15 cellular contexts compared by ENCODE assay signal in genomic region chr4:13701937-13702446, GRCh38.
DNase-seq lines count a peak whose midpoint lies in the region; ATAC-seq and TF ChIP-seq lines count a peak whose summit lies in the region.
"Had no signal": no experiment of that assay in that cellular context is flagged by ENCODE, and none has a peak within 500 bp of the region (broad histone marks: within the 10 kb centered on the region; RNA-seq: fewer than 3 reads in every experiment).

No MANE protein-coding gene starts in this region.

- no peak for TF ChIP-seq CTCF in choroid plexus epithelial cell (conservative IDR thresholded peaks at IDR 0.05; ENCODE audit: low read depth, low read length)

- peaks cover 12% of the 10 kb centered on the region for H3K4me1 Mint-ChIP-seq in stimulated activated memory B cell treated with anti-CD40 and anti-IgM and Interleukin-4, amounts not matched to agents 10 μg/mL and 1 μg/mL and 100 μg/mL, for 72 hours

- peak; percentile 17 for DNase-seq in DMS53 treated with DMSO at 0.1 percent for 48 hours (lab: John Stamatoyannopoulos, UW; ENCODE audit: unreplicated experiment)
- DNase-seq in NOMO-1 (lab: John Stamatoyannopoulos, UW; ENCODE audit: unreplicated experiment in 2 of 2), result peak; percentile 72 to 79
- peak; percentile 58 for DNase-seq in choroid plexus epithelial cell (ENCODE audit: low read depth)
- DNase-seq in mucosa of gallbladder (ENCODE audit: low spot score), result peak; percentile 31
- no peak for DNase-seq in iPS-NIHi7 (ENCODE audit: extremely low spot score)
- no peak for DNase-seq in SHP77 treated with DMSO at 0.1 percent for 48 hours (lab: John Stamatoyannopoulos, UW)
- no peak for DNase-seq in activated CD4-positive, CD25-positive, alpha-beta regulatory T cell (lab: John Stamatoyannopoulos, UW)
- DNase-seq: activated naive CD4-positive, alpha-beta T cell; DMS 273 treated with DMSO at 0.1 percent for 48 hours; effector CD8-positive, alpha-beta T cell; NCI-H1048; nucleus accumbens; stimulated activated CD4-positive, alpha-beta T cell treated with anti-CD3 and anti-CD28 coated beads, Interleukin-4, amount 100 ng/mL, for 4 hours had no signal

- H3K4me3 Mint-ChIP-seq in stimulated activated memory B cell treated with anti-CD40 and anti-IgM and Interleukin-4, amounts not matched to agents 10 μg/mL and 1 μg/mL and 100 μg/mL, for 72 hours, result no peak overlapping the region

- H3K27ac Mint-ChIP-seq in stimulated activated memory B cell treated with anti-CD40 and anti-IgM and Interleukin-4, amounts not matched to agents 10 μg/mL and 1 μg/mL and 100 μg/mL, for 72 hours, result no peak overlapping the region

- H3K27me3 Mint-ChIP-seq in stimulated activated memory B cell treated with anti-CD40 and anti-IgM and Interleukin-4, amounts not matched to agents 10 μg/mL and 1 μg/mL and 100 μg/mL, for 72 hours, result peaks cover 13% of the 10 kb centered on the region

- no peak for ATAC-seq in stimulated activated memory B cell treated with anti-CD40 and anti-IgM and Interleukin-4, amounts not matched to agents 10 μg/mL and 1 μg/mL and 100 μg/mL, for 72 hours
- ATAC-seq: activated CD4-positive, CD25-positive, alpha-beta regulatory T cell treated with anti-CD3 and anti-CD28 coated beads, Interleukin-2, amount 50 U/mL, for 24 hours had no signal

- no peaks in the 10 kb centered on the region for H3K36me3 Mint-ChIP-seq in stimulated activated memory B cell treated with anti-CD40 and anti-IgM and Interleukin-4, amounts not matched to agents 10 μg/mL and 1 μg/mL and 100 μg/mL, for 72 hours

- no peaks in the 10 kb centered on the region for H3K9me3 Mint-ChIP-seq in stimulated activated memory B cell treated with anti-CD40 and anti-IgM and Interleukin-4, amounts not matched to agents 10 μg/mL and 1 μg/mL and 100 μg/mL, for 72 hours

- no peak overlapping the region for H3K4me3 ChIP-seq in choroid plexus epithelial cell (ENCODE audit: low read depth, low read length)

Comparison
In these comparisons a context has a peak if more than half of its experiments do, and no peak if none do; other contexts are left out.
1. DNase-seq: peak in DMS53 treated with DMSO at 0.1 percent for 48 hours (single experiment), NOMO-1 (2 of 2), choroid plexus epithelial cell (single experiment) and mucosa of gallbladder (single experiment); none in iPS-NIHi7 (single experiment), SHP77 treated with DMSO at 0.1 percent for 48 hours (single experiment) and activated CD4-positive, CD25-positive, alpha-beta regulatory T cell (0 of 4).